In genomic region chr1:19250629-19251304, GRCh38 we compare ENCODE assay signal across 8 cellular contexts. TPM values are rescaled to one million over a fixed set of nuclear protein-coding genes. Genes with fewer than 3 reads are reported as not detected.
A peak's percentile ranks its signal among the peaks of the same experiment; 100 is the strongest.
DNase-seq lines count a peak whose midpoint lies in the region; ATAC-seq and TF ChIP-seq lines count a peak whose summit lies in the region.

No MANE protein-coding gene starts in this region.

- ATAC-seq in HG03520 (IDR thresholded peaks at IDR 0.05; ENCODE audit: unreplicated experiment) (peak; percentile 21), lung (ENCODE audit: insufficient read depth, low FRiP score) (no peak), HG03108 (IDR thresholded peaks at IDR 0.05; ENCODE audit: unreplicated experiment) (no peak)

- POLR2A ChIA-PET in AG04449 (lab: Yijun Ruan, JAX): interaction anchor here (0.7 to 2.0 kb wide), 6 partner anchors 8 to 58 kb away, joined by 3 to 16 read pairs (median 4); no protein-coding TSS in a partner anchor

- CTCF ChIA-PET in AG04449 (lab: Yijun Ruan, JAX): interaction anchor here (1.0 to 5.8 kb wide), 9 partner anchors 10 to 403 kb away, joined by 3 to 48 read pairs (median 4); partner anchors contain the start of gene SLC66A1

- H3K9me3 ChIP-seq in lung (ENCODE audit: control insufficient read depth in 2 of 2, insufficient read depth in 1 of 2, low read length in 1 of 2): no peaks in the 10 kb centered on the region

- peak overlapping the region; percentile 92 to 96 for H3K27ac ChIP-seq in lung (ENCODE audit: low read depth in 1 of 2, low read length in 1 of 2)

- no peaks in the 10 kb centered on the region for H3K27me3 ChIP-seq in lung (ENCODE audit: control insufficient read depth, insufficient read depth)

- in situ Hi-C loops in astrocyte of the cerebellum (cut with HindIII; ENCODE audit: low sequenced_read_pairs): no loop called here

- TF ChIP-seq CTCF in AG04449 (IDR thresholded peaks at IDR 0.05; ENCODE audit: insufficient read depth, low read length, missing control alignments) (no peak), astrocyte of the cerebellum (IDR thresholded peaks at IDR 0.05; ENCODE audit: low read depth, low read length, missing control alignments) (no peak), lung (IDR thresholded peaks at IDR 0.05; ENCODE audit: control extremely low read depth, extremely low read depth) (no peak)

- WGBS in lung, 2 donors: 11 to 13% methylated on average over 14 of the region's 14 CpGs

- peaks cover 8 to 10% of the 10 kb centered on the region in 2 donors for H3K4me1 ChIP-seq in lung (ENCODE audit: control insufficient read depth in 2 of 2, insufficient read depth in 2 of 2, low read length in 2 of 2)

- peak overlapping the region; percentile 69 for H3K4me3 ChIP-seq in AG04449 (ENCODE audit: low read depth, low read length)
- peak overlapping the region; percentile 94 for H3K4me3 ChIP-seq in astrocyte of the cerebellum (ENCODE audit: low read depth, low read length)
- peak overlapping the region; percentile 93 for H3K4me3 ChIP-seq in lung

- H3K36me3 ChIP-seq in lung (ENCODE audit: control insufficient read depth in 2 of 2, insufficient read depth in 2 of 2, low read length in 2 of 2): peaks cover 0 to 7% of the 10 kb centered on the region in 2 donors

- DNase-seq in AG04449 (ENCODE audit: low read depth, low spot score): no peak
- DNase-seq in astrocyte of the cerebellum (ENCODE audit: low read depth): no peak
- no peak for DNase-seq in lung (ENCODE audit: low spot score)
- DNase-seq in NK-92 treated with Interleukin-12 subunit alpha and Interleukin-12 subunit beta, amount 100 ng/mL, for 24 hours (lab: John Stamatoyannopoulos, UW): no peak
- no peak for DNase-seq in NCI-H446 treated with DMSO at 0.1 percent for 48 hours (lab: John Stamatoyannopoulos, UW)
- DNase-seq in NCI-H2196 (lab: John Stamatoyannopoulos, UW; ENCODE audit: unreplicated experiment): no peak

RNA-seq across cellular contexts. Expression of gene EMC1, which starts 0.6 kb away (rescaled TPM):
- 10 to 100 TPM; 50.1 to 52.7 TPM for total RNA-seq in lung
- polyA plus RNA-seq in lung: 10 to 100 TPM; 12.1 to 22.9 TPM

RNA-seq across cellular contexts. Expression of gene MRTO4, which starts 0.8 kb away (rescaled TPM):
- total RNA-seq in lung: 10 to 100 TPM; 13.9 to 33.3 TPM
- 10 to 100 TPM; 38.1 to 59.1 TPM for polyA plus RNA-seq in lung

RNA-seq across cellular contexts. Expression of gene AKR7A3, which starts 37.8 kb away (rescaled TPM):
- total RNA-seq in lung: 1 to 10 TPM in 1 of 2 donors, under 1 TPM in 1; 0.74 to 1.3 TPM
- polyA plus RNA-seq in lung: under 1 TPM; 0.23 to 0.91 TPM

RNA-seq across cellular contexts. Expression of gene UBR4, which starts 40.7 kb away (rescaled TPM):
- 100 to 1,000 TPM; 110 to 128 TPM for total RNA-seq in lung
- polyA plus RNA-seq in lung: 100 to 1,000 TPM in 1 of 2 donors, 10 to 100 TPM in 1; 90.8 to 116 TPM
